1 cellular context compared by ENCODE assay signal in the genomic region with DNA sequence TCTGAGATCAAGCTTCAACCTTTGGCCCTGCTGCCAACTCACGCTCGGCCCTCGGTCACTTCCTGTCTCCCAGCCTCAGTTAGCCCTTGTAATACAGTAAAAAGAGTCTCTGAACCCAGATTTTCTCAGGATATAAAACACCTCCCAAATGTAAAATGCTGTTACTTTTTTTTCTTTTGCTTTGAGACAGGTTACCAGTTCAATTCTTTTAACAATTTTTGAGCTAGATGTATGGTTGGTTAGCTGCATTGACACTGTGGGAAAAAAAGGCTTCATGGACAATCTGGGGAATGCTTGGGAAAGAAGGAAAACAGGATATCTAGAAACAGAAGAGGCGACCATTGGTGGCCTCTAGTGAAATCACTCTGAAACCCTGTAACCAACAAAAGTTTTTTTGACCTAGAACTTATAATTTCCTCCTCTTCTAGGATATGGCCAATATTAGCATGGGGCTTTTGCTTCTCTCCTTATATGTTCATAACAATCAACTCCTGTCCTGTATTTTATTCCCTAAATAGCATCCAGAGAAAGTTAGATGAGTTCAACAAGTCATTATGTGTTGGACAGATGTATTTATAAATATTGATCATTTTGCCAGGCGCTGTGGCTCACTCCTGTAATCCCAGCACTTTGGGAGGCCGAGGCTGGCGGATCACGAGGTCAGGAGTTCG.
TF ChIP-seq lines count a peak whose summit lies in the region.

No MANE protein-coding gene starts in this region.

TF ChIP-seq in K562, 482 proteins besides CTCF, POLR2A, EP300 and RAD21 (continued from another document and continues in another):
- TF ChIP-seq, protein P1, sequence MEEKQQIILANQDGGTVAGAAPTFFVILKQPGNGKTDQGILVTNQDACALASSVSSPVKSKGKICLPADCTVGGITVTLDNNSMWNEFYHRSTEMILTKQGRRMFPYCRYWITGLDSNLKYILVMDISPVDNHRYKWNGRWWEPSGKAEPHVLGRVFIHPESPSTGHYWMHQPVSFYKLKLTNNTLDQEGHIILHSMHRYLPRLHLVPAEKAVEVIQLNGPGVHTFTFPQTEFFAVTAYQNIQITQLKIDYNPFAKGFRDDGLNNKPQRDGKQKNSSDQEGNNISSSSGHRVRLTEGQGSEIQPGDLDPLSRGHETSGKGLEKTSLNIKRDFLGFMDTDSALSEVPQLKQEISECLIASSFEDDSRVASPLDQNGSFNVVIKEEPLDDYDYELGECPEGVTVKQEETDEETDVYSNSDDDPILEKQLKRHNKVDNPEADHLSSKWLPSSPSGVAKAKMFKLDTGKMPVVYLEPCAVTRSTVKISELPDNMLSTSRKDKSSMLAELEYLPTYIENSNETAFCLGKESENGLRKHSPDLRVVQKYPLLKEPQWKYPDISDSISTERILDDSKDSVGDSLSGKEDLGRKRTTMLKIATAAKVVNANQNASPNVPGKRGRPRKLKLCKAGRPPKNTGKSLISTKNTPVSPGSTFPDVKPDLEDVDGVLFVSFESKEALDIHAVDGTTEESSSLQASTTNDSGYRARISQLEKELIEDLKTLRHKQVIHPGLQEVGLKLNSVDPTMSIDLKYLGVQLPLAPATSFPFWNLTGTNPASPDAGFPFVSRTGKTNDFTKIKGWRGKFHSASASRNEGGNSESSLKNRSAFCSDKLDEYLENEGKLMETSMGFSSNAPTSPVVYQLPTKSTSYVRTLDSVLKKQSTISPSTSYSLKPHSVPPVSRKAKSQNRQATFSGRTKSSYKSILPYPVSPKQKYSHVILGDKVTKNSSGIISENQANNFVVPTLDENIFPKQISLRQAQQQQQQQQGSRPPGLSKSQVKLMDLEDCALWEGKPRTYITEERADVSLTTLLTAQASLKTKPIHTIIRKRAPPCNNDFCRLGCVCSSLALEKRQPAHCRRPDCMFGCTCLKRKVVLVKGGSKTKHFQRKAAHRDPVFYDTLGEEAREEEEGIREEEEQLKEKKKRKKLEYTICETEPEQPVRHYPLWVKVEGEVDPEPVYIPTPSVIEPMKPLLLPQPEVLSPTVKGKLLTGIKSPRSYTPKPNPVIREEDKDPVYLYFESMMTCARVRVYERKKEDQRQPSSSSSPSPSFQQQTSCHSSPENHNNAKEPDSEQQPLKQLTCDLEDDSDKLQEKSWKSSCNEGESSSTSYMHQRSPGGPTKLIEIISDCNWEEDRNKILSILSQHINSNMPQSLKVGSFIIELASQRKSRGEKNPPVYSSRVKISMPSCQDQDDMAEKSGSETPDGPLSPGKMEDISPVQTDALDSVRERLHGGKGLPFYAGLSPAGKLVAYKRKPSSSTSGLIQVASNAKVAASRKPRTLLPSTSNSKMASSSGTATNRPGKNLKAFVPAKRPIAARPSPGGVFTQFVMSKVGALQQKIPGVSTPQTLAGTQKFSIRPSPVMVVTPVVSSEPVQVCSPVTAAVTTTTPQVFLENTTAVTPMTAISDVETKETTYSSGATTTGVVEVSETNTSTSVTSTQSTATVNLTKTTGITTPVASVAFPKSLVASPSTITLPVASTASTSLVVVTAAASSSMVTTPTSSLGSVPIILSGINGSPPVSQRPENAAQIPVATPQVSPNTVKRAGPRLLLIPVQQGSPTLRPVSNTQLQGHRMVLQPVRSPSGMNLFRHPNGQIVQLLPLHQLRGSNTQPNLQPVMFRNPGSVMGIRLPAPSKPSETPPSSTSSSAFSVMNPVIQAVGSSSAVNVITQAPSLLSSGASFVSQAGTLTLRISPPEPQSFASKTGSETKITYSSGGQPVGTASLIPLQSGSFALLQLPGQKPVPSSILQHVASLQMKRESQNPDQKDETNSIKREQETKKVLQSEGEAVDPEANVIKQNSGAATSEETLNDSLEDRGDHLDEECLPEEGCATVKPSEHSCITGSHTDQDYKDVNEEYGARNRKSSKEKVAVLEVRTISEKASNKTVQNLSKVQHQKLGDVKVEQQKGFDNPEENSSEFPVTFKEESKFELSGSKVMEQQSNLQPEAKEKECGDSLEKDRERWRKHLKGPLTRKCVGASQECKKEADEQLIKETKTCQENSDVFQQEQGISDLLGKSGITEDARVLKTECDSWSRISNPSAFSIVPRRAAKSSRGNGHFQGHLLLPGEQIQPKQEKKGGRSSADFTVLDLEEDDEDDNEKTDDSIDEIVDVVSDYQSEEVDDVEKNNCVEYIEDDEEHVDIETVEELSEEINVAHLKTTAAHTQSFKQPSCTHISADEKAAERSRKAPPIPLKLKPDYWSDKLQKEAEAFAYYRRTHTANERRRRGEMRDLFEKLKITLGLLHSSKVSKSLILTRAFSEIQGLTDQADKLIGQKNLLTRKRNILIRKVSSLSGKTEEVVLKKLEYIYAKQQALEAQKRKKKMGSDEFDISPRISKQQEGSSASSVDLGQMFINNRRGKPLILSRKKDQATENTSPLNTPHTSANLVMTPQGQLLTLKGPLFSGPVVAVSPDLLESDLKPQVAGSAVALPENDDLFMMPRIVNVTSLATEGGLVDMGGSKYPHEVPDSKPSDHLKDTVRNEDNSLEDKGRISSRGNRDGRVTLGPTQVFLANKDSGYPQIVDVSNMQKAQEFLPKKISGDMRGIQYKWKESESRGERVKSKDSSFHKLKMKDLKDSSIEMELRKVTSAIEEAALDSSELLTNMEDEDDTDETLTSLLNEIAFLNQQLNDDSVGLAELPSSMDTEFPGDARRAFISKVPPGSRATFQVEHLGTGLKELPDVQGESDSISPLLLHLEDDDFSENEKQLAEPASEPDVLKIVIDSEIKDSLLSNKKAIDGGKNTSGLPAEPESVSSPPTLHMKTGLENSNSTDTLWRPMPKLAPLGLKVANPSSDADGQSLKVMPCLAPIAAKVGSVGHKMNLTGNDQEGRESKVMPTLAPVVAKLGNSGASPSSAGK (IDR thresholded peaks at IDR 0.05) = no peak; the same call in 1 of the 2 replicates
- no peak for TF ChIP-seq SAFB2 (IDR thresholded peaks at IDR 0.05; ENCODE audit: borderline replicate concordance, low read depth, low read length, severe bottlenecking)
- TF ChIP-seq ZNF75A (CRISPR knock-in tag; IDR thresholded peaks at IDR 0.05) = peak; percentile 31; the same call in 1 of the 2 replicates
- TF ChIP-seq E2F1 (CRISPR knock-in tag; IDR thresholded peaks at IDR 0.05) = no peak
- no peak for TF ChIP-seq PTRF (tag; IDR thresholded peaks at IDR 0.05)
- peak; percentile 11; the same call in 1 of the 2 replicates for TF ChIP-seq FOXM1 (IDR thresholded peaks at IDR 0.05; ENCODE audit: low read depth)
- no peak for TF ChIP-seq FOXM1 (CRISPR knock-in tag; IDR thresholded peaks at IDR 0.05; ENCODE audit: low read depth)
- TF ChIP-seq CCAR2 (IDR thresholded peaks at IDR 0.05; ENCODE audit: low read depth, low read length) = no peak
- no peak for TF ChIP-seq COPS2 (conservative IDR thresholded peaks at IDR 0.05)
- no peak for TF ChIP-seq MNT (conservative IDR thresholded peaks at IDR 0.05)
- TF ChIP-seq RFX5 (IDR thresholded peaks at IDR 0.05; ENCODE audit: low read depth, low read length) = no peak
- no peak for TF ChIP-seq EHMT2 (IDR thresholded peaks at IDR 0.05)
- TF ChIP-seq ZKSCAN1 (IDR thresholded peaks at IDR 0.05; ENCODE audit: low read depth, low read length) = no peak
- TF ChIP-seq ZNF586 (CRISPR knock-in tag; conservative IDR thresholded peaks at IDR 0.05) = no peak
- TF ChIP-seq, protein P2, sequence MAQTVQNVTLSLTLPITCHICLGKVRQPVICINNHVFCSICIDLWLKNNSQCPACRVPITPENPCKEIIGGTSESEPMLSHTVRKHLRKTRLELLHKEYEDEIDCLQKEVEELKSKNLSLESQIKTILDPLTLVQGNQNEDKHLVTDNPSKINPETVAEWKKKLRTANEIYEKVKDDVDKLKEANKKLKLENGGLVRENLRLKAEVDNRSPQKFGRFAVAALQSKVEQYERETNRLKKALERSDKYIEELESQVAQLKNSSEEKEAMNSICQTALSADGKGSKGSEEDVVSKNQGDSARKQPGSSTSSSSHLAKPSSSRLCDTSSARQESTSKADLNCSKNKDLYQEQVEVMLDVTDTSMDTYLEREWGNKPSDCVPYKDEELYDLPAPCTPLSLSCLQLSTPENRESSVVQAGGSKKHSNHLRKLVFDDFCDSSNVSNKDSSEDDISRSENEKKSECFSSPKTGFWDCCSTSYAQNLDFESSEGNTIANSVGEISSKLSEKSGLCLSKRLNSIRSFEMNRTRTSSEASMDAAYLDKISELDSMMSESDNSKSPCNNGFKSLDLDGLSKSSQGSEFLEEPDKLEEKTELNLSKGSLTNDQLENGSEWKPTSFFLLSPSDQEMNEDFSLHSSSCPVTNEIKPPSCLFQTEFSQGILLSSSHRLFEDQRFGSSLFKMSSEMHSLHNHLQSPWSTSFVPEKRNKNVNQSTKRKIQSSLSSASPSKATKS (CRISPR knock-in tag; IDR thresholded peaks at IDR 0.05) = no peak
- no peak for TF ChIP-seq PML (IDR thresholded peaks at IDR 0.05; ENCODE audit: low read length)
- no peak for TF ChIP-seq KDM4B (IDR thresholded peaks at IDR 0.05; ENCODE audit: borderline replicate concordance in 2 of 2, low read depth in 1 of 2)
- TF ChIP-seq ZNF121 (CRISPR knock-in tag; conservative IDR thresholded peaks at IDR 0.05) = no peak
- no peak for TF ChIP-seq TAF15 (IDR thresholded peaks at IDR 0.05; ENCODE audit: low read depth, low read length)
- no peak for TF ChIP-seq RHOXF2B (CRISPR knock-in tag; conservative IDR thresholded peaks at IDR 0.05)
- TF ChIP-seq, protein P3, sequence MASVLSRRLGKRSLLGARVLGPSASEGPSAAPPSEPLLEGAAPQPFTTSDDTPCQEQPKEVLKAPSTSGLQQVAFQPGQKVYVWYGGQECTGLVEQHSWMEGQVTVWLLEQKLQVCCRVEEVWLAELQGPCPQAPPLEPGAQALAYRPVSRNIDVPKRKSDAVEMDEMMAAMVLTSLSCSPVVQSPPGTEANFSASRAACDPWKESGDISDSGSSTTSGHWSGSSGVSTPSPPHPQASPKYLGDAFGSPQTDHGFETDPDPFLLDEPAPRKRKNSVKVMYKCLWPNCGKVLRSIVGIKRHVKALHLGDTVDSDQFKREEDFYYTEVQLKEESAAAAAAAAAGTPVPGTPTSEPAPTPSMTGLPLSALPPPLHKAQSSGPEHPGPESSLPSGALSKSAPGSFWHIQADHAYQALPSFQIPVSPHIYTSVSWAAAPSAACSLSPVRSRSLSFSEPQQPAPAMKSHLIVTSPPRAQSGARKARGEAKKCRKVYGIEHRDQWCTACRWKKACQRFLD (CRISPR knock-in tag; IDR thresholded peaks at IDR 0.05) = no peak; the same call in 1 of the 2 replicates
- TF ChIP-seq ZNF778 (CRISPR knock-in tag; IDR thresholded peaks at IDR 0.05) = no peak
- TF ChIP-seq, protein P4, sequence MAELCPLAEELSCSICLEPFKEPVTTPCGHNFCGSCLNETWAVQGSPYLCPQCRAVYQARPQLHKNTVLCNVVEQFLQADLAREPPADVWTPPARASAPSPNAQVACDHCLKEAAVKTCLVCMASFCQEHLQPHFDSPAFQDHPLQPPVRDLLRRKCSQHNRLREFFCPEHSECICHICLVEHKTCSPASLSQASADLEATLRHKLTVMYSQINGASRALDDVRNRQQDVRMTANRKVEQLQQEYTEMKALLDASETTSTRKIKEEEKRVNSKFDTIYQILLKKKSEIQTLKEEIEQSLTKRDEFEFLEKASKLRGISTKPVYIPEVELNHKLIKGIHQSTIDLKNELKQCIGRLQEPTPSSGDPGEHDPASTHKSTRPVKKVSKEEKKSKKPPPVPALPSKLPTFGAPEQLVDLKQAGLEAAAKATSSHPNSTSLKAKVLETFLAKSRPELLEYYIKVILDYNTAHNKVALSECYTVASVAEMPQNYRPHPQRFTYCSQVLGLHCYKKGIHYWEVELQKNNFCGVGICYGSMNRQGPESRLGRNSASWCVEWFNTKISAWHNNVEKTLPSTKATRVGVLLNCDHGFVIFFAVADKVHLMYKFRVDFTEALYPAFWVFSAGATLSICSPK (IDR thresholded peaks at IDR 0.05; ENCODE audit: borderline replicate concordance) = no peak
- no peak for TF ChIP-seq SIN3B (IDR thresholded peaks at IDR 0.05; ENCODE audit: low read depth)
- TF ChIP-seq PTBP1 (IDR thresholded peaks at IDR 0.05; ENCODE audit: low read depth, low read length) = no peak
- TF ChIP-seq ZNF253 (CRISPR knock-in tag; conservative IDR thresholded peaks at IDR 0.05) = no peak
- no peak; the same call in 1 of the 2 replicates for TF ChIP-seq MXI1 (IDR thresholded peaks at IDR 0.05; ENCODE audit: low read depth, low read length)
- TF ChIP-seq HEY1 (CRISPR knock-in tag; IDR thresholded peaks at IDR 0.05; ENCODE audit: borderline replicate concordance) = no peak
- TF ChIP-seq CBX3 (IDR thresholded peaks at IDR 0.05; ENCODE audit: borderline replicate concordance in 1 of 2, low read length in 2 of 2) = no peak
- TF ChIP-seq, protein P5, sequence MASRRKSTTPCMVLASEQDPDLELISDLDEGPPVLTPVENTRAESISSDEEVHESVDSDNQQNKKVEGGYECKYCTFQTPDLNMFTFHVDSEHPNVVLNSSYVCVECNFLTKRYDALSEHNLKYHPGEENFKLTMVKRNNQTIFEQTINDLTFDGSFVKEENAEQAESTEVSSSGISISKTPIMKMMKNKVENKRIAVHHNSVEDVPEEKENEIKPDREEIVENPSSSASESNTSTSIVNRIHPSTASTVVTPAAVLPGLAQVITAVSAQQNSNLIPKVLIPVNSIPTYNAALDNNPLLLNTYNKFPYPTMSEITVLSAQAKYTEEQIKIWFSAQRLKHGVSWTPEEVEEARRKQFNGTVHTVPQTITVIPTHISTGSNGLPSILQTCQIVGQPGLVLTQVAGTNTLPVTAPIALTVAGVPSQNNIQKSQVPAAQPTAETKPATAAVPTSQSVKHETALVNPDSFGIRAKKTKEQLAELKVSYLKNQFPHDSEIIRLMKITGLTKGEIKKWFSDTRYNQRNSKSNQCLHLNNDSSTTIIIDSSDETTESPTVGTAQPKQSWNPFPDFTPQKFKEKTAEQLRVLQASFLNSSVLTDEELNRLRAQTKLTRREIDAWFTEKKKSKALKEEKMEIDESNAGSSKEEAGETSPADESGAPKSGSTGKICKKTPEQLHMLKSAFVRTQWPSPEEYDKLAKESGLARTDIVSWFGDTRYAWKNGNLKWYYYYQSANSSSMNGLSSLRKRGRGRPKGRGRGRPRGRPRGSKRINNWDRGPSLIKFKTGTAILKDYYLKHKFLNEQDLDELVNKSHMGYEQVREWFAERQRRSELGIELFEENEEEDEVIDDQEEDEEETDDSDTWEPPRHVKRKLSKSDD (conservative IDR thresholded peaks at IDR 0.05; ENCODE audit: low read length) = no peak
